ENCODE assay signal across 11 cellular contexts in genomic region chr20:17617868-17618672, GRCh38. TPM values are rescaled to one million over a fixed set of nuclear protein-coding genes. Genes with fewer than 3 reads are reported as not detected.
DNase-seq lines count a peak whose midpoint lies in the region; FAIRE-seq and TF ChIP-seq lines count a peak whose summit lies in the region.
"Had no signal": no experiment of that assay in that cellular context is flagged by ENCODE, and none has a peak within 500 bp of the region (broad histone marks: within the 10 kb centered on the region; RNA-seq: fewer than 3 reads in every experiment).

No MANE protein-coding gene starts in this region.

- H3K9ac ChIP-seq in mammary epithelial cell (ENCODE audit: insufficient read depth, low read length) = no peak overlapping the region

- H3K9me3 ChIP-seq in breast epithelium (no peaks in the 10 kb centered on the region), mammary epithelial cell (replicated peaks; ENCODE audit: insufficient read depth, low read length) (no peaks in the 10 kb centered on the region), uterus (no peaks in the 10 kb centered on the region)

- in situ Hi-C loops in mammary epithelial cell (cut with MboI; ENCODE audit: low sequenced_read_pairs in 2 of 2) = loop anchor here in 1 of 2 donors (25.0 kb wide), 1 partner anchor 806 kb away; no protein-coding TSS in a partner anchor

- BruUV-seq in mammary epithelial cell (replicated peaks; lab: Mats Ljungman, UMichigan) = no TSS peak

- TF ChIP-seq CTCF in breast epithelium (IDR thresholded peaks at IDR 0.05) (no peak), mammary epithelial cell (conservative IDR thresholded peaks at IDR 0.05 in 1 of 2, IDR thresholded peaks at IDR 0.05 in 1 of 2; ENCODE audit: extremely low read depth in 1 of 2, insufficient read depth in 1 of 2, low read depth in 1 of 2, low read length in 2 of 2) (no peak), uterus (IDR thresholded peaks at IDR 0.05) (no peak)

- H2AFZ ChIP-seq in mammary epithelial cell (ENCODE audit: low read depth, low read length) = no peak overlapping the region

- H3K4me2 ChIP-seq in mammary epithelial cell (ENCODE audit: insufficient read depth, low read depth, low read length) = no peak overlapping the region

- WGBS in mammary epithelial cell (ENCODE audit: low coverage, missing lambda C conversion rate) = 86% methylated on average over 17 of the region's 20 CpGs

- H3K27me3 ChIP-seq in breast epithelium (no peaks in the 10 kb centered on the region), mammary epithelial cell (ENCODE audit: insufficient read depth, low read length) (no peaks in the 10 kb centered on the region), uterus (no peaks in the 10 kb centered on the region)

- intact Hi-C loops in breast epithelium (cut with DNase I; ENCODE audit: low total_unique reads) (no loop called here), mammary epithelial cell (cut with micrococcal nuclease) (loop anchor here (1.0 to 10.0 kb wide), 3 partner anchors 81 to 813 kb away; no protein-coding TSS in a partner anchor), uterus (cut with DNase I; ENCODE audit: low total_unique reads) (loop anchor here (1.0 to 5.0 kb wide), 2 partner anchors 81 to 116 kb away; no protein-coding TSS in a partner anchor)

- no peaks in the 10 kb centered on the region for H3K79me2 ChIP-seq in mammary epithelial cell (ENCODE audit: insufficient read depth, low read length)

- no peak overlapping the region for H3K4me3 ChIP-seq in breast epithelium
- H3K4me3 ChIP-seq in mammary epithelial cell (replicated peaks in 1 of 3; ENCODE audit: insufficient read depth in 1 of 3, low read depth in 2 of 3, low read length in 3 of 3) = no peak overlapping the region
- H3K4me3 ChIP-seq in uterus = no peak overlapping the region

- dilution Hi-C loops in mammary epithelial cell (cut with HindIII; ENCODE audit: low sequenced_read_pairs) = no loop called here

- no peaks in the 10 kb centered on the region for H4K20me1 ChIP-seq in mammary epithelial cell (ENCODE audit: insufficient read depth, low read length)

- TF ChIP-seq POLR2A in breast epithelium (IDR thresholded peaks at IDR 0.05) = no peak
- TF ChIP-seq POLR2A in uterus (IDR thresholded peaks at IDR 0.05) = no peak

- no peak for FAIRE-seq in RCC 7860 (lab: Jason Lieb, UNC)
- FAIRE-seq: bronchial epithelial cell, islet of Langerhans had no signal

- H3K27ac ChIP-seq in breast epithelium (no peak overlapping the region), mammary epithelial cell (ENCODE audit: insufficient read depth, low read depth, low read length) (no peak overlapping the region), uterus (no peak overlapping the region)

- H3K36me3 ChIP-seq in breast epithelium (peaks cover 7% of the 10 kb centered on the region), mammary epithelial cell (ENCODE audit: insufficient read depth, low read length) (peaks cover 15% of the 10 kb centered on the region), uterus (no peaks in the 10 kb centered on the region)

- CTCF ChIA-PET in mammary epithelial cell (lab: Charles Lee; ENCODE audit: low non-redundant PET) = no interaction called here

- DNase-seq in breast epithelium (ENCODE audit: low spot score in 2 of 2) (peak; percentile 66 to 74), mammary epithelial cell (no peak), SW480 (ENCODE audit: low spot score) (peak; percentile 66), islet precursor cell (peak; percentile 76), uterus (peak; percentile 28 to 35), RCC 7860 (ENCODE audit: low spot score) (no peak), GM19240 (ENCODE audit: insufficient read length, low spot score) (no peak), NCI-H2227 treated with DMSO at 0.1 percent for 48 hours (lab: John Stamatoyannopoulos, UW) (no peak)
- DNase-seq: NCI-H774 had no signal

- H3K4me1 ChIP-seq in breast epithelium (no peaks in the 10 kb centered on the region), mammary epithelial cell (ENCODE audit: insufficient read depth, low read length) (no peaks in the 10 kb centered on the region), uterus (peaks cover 0 to 9% of the 10 kb centered on the region in 2 donors)

RNA-seq across cellular contexts. Expression of gene DSTN, which starts 48.2 kb away (rescaled TPM):
- total RNA-seq in breast epithelium (100 to 1,000 TPM; 180 to 384 (median 272) TPM), mammary epithelial cell (100 to 1,000 TPM; 398 to 428 TPM), uterus (100 to 1,000 TPM; 294 to 674 (median 623) TPM)
- 211 TPM for polyA plus RNA-seq in mammary epithelial cell
- 110 TPM for polyA minus RNA-seq in mammary epithelial cell

Comparison
In these comparisons a context has a peak if more than half of its experiments do, and no peak if none do; other contexts are left out.
1. DNase-seq: peak in breast epithelium (2 of 2), SW480 (single experiment), islet precursor cell (single experiment) and uterus (2 of 2); none in mammary epithelial cell (single experiment), RCC 7860 (single experiment), GM19240 (single experiment) and NCI-H2227 treated with DMSO at 0.1 percent for 48 hours (single experiment).